ENCODE assay signal across 1 cellular context in genomic region chr7:66844552-66845381, GRCh38.
A peak's percentile ranks its signal among the peaks of the same experiment; 100 is the strongest.
TF ChIP-seq lines count a peak whose summit lies in the region.

No MANE protein-coding gene starts in this region.

TF ChIP-seq in K562, 482 proteins besides CTCF, POLR2A, EP300 and RAD21 (continued from another document and continues in another):
- TF ChIP-seq ZNF398 (CRISPR knock-in tag; IDR thresholded peaks at IDR 0.05), result no peak
- no peak for TF ChIP-seq SREBF2 (CRISPR knock-in tag; IDR thresholded peaks at IDR 0.05)
- TF ChIP-seq ZFP30 (CRISPR knock-in tag; IDR thresholded peaks at IDR 0.05; ENCODE audit: borderline replicate concordance), result no peak
- no peak for TF ChIP-seq MXD1 (CRISPR knock-in tag; IDR thresholded peaks at IDR 0.05; ENCODE audit: borderline replicate concordance, poor library complexity, severe bottlenecking)
- no peak for TF ChIP-seq EZH2 (IDR thresholded peaks at IDR 0.05; ENCODE audit: borderline replicate concordance, low read depth, low read length)
- peak; percentile 94 for TF ChIP-seq ATF3 (IDR thresholded peaks at IDR 0.05)
- peak; percentile 80; the same call in 1 of the 2 replicates for TF ChIP-seq ATF3 (CRISPR knock-in tag; conservative IDR thresholded peaks at IDR 0.05)
- peak; percentile 75 for TF ChIP-seq FOXJ3 (CRISPR knock-in tag; IDR thresholded peaks at IDR 0.05)
- no peak for TF ChIP-seq ZNF224 (CRISPR knock-in tag; IDR thresholded peaks at IDR 0.05)
- TF ChIP-seq NCOA6 (IDR thresholded peaks at IDR 0.05), result no peak
- TF ChIP-seq IRF9 (tag; IDR thresholded peaks at IDR 0.05), result 0 out of 2 replicates have a peak, but pooled peaks have one; percentile 15
- no peak for TF ChIP-seq FOXO4 (CRISPR knock-in tag; IDR thresholded peaks at IDR 0.05)
- TF ChIP-seq SMARCA4 (IDR thresholded peaks at IDR 0.05), result no peak
- TF ChIP-seq SMARCE1 (IDR thresholded peaks at IDR 0.05), result peak; percentile 8
- no peak for TF ChIP-seq ZNF695 (CRISPR knock-in tag; IDR thresholded peaks at IDR 0.05)
- no peak for TF ChIP-seq ZNF583 (CRISPR knock-in tag; IDR thresholded peaks at IDR 0.05)
- TF ChIP-seq E2F4 (CRISPR knock-in tag; IDR thresholded peaks at IDR 0.05; ENCODE audit: low read depth), result 0 out of 2 replicates have a peak, but pooled peaks have one; percentile 38
- peak; percentile 90 for TF ChIP-seq TAF1 (IDR thresholded peaks at IDR 0.05; ENCODE audit: control insufficient read depth, extremely low read depth, insufficient read depth, low read length, severe bottlenecking)
- TF ChIP-seq TFE3 (CRISPR knock-in tag; IDR thresholded peaks at IDR 0.05), result no peak
- TF ChIP-seq KDM5B (IDR thresholded peaks at IDR 0.05; ENCODE audit: insufficient replicate concordance, low read depth, low read length), result peak; percentile 81
- peak; percentile 43; the same call in 1 of the 2 replicates for TF ChIP-seq NFE2 (IDR thresholded peaks at IDR 0.05; ENCODE audit: low read depth)
- no peak; the same call in 1 of the 2 replicates for TF ChIP-seq ATF6 (CRISPR knock-in tag; IDR thresholded peaks at IDR 0.05)
- no peak for TF ChIP-seq ZNF445 (CRISPR knock-in tag; IDR thresholded peaks at IDR 0.05; ENCODE audit: low read depth)
- TF ChIP-seq LCOR (CRISPR knock-in tag; IDR thresholded peaks at IDR 0.05), result 0 out of 2 replicates have a peak, but pooled peaks have one; percentile 55
- TF ChIP-seq MEIS2 (IDR thresholded peaks at IDR 0.05; ENCODE audit: partially characterized antibody), result peak; percentile 91
- no peak for TF ChIP-seq ZNF780A (CRISPR knock-in tag; IDR thresholded peaks at IDR 0.05)
- no peak; the same call in 1 of the 2 replicates for TF ChIP-seq BCOR (IDR thresholded peaks at IDR 0.05)
- TF ChIP-seq XRCC5 (IDR thresholded peaks at IDR 0.05; ENCODE audit: low read depth, low read length), result peak; percentile 28; the same call in 1 of the 2 replicates
- no peak for TF ChIP-seq SRSF1 (IDR thresholded peaks at IDR 0.05; ENCODE audit: low read depth, low read length)
- TF ChIP-seq HDAC8 (tag; IDR thresholded peaks at IDR 0.05), result no peak
- TF ChIP-seq KLF1 (tag; IDR thresholded peaks at IDR 0.05), result peak; percentile 79; the same call in 1 of the 2 replicates
- TF ChIP-seq PHF8 (IDR thresholded peaks at IDR 0.05; ENCODE audit: borderline replicate concordance, low read length), result peak; percentile 96
- TF ChIP-seq TBL1XR1 (IDR thresholded peaks at IDR 0.05; ENCODE audit: low read length in 2 of 2), result peak in 1 of 2 experiments; percentile 100; a peak in 3 of 4 replicates
- no peak for TF ChIP-seq THRAP3 (IDR thresholded peaks at IDR 0.05; ENCODE audit: borderline replicate concordance)
- TF ChIP-seq RNF2 (IDR thresholded peaks at IDR 0.05), result no peak; the same call in 1 of the 2 replicates
- peak; percentile 70 for TF ChIP-seq CHD1 (IDR thresholded peaks at IDR 0.05; ENCODE audit: low read length)
- 0 out of 2 replicates have a peak, but pooled peaks have one; percentile 19 for TF ChIP-seq PTBP1 (IDR thresholded peaks at IDR 0.05; ENCODE audit: low read depth, low read length)
- peak; percentile 68 for TF ChIP-seq ARID4B (CRISPR knock-in tag; IDR thresholded peaks at IDR 0.05)
- TF ChIP-seq ETS1 (conservative IDR thresholded peaks at IDR 0.05; ENCODE audit: control insufficient read depth, low read depth, low read length), result peak; percentile 67; the same call in 1 of the 2 replicates
- no peak for TF ChIP-seq ETV5 (CRISPR knock-in tag; IDR thresholded peaks at IDR 0.05; ENCODE audit: low read depth)
- TF ChIP-seq JUN (IDR thresholded peaks at IDR 0.05; ENCODE audit: borderline replicate concordance, low read depth, low read length), result peak; percentile 77; the same call in 1 of the 2 replicates
- no peak; the same call in 1 of the 2 replicates for TF ChIP-seq JUN (CRISPR knock-in tag; IDR thresholded peaks at IDR 0.05; ENCODE audit: borderline replicate concordance)
- 0 out of 2 replicates have a peak, but pooled peaks have one; percentile 8 for TF ChIP-seq KLF6 (CRISPR knock-in tag; IDR thresholded peaks at IDR 0.05; ENCODE audit: borderline replicate concordance)
- peak; percentile 68; the same call in 1 of the 2 replicates for TF ChIP-seq USF1 (CRISPR knock-in tag; IDR thresholded peaks at IDR 0.05)
- peak; percentile 98 for TF ChIP-seq NRF1 (conservative IDR thresholded peaks at IDR 0.05 in 1 of 2, IDR thresholded peaks at IDR 0.05 in 1 of 2)
